1 cellular context compared by ENCODE assay signal in genomic region chr5:443239-444151, GRCh38.
TF ChIP-seq lines count a peak whose summit lies in the region.

No MANE protein-coding gene starts in this region.

TF ChIP-seq in IMR-90, 13 proteins besides CTCF, POLR2A, EP300 and RAD21 (continued from another document):
- TF ChIP-seq USF2 (IDR thresholded peaks at IDR 0.05; ENCODE audit: low read depth, low read length) (no peak), ELK1 (IDR thresholded peaks at IDR 0.05; ENCODE audit: borderline replicate concordance, low read depth, low read length) (no peak), RFX5 (IDR thresholded peaks at IDR 0.05; ENCODE audit: low read depth, low read length) (no peak), SMC3 (IDR thresholded peaks at IDR 0.05; ENCODE audit: low read depth, low read length) (no peak), MXI1 (IDR thresholded peaks at IDR 0.05; ENCODE audit: borderline replicate concordance, low read depth, low read length) (no peak; the same call in 1 of the 2 replicates), FOS (IDR thresholded peaks at IDR 0.05; ENCODE audit: low read depth, low read length) (no peak), BHLHE40 (IDR thresholded peaks at IDR 0.05; ENCODE audit: low read depth, low read length) (no peak), MAFK (IDR thresholded peaks at IDR 0.05; ENCODE audit: low read depth, low read length) (no peak), CEBPB (IDR thresholded peaks at IDR 0.05; ENCODE audit: low read depth, low read length) (no peak)
